9 cellular contexts compared by ENCODE assay signal in genomic region chr10:22315455-22316285, GRCh38. TPM values are rescaled to one million over a fixed set of nuclear protein-coding genes. Genes with fewer than 3 reads are reported as not detected.
DNase-seq lines count a peak whose midpoint lies in the region; ATAC-seq and TF ChIP-seq lines count a peak whose summit lies in the region.
"Had no signal": no experiment of that assay in that cellular context is flagged by ENCODE, and none has a peak within 500 bp of the region (broad histone marks: within the 10 kb centered on the region; RNA-seq: fewer than 3 reads in every experiment).

No MANE protein-coding gene starts in this region.

- H3K36me3 Mint-ChIP-seq in activated naive CD8-positive, alpha-beta T cell = no peaks in the 10 kb centered on the region

- no peaks in the 10 kb centered on the region for H3K9me3 Mint-ChIP-seq in activated naive CD8-positive, alpha-beta T cell (ENCODE audit: low read depth)

- H3K27me3 ChIP-seq in iPS-18a (ENCODE audit: control insufficient read depth, insufficient read depth, low read length) (peaks cover 69% of the 10 kb centered on the region), spleen (replicated peaks in 1 of 7) (no peaks in the 10 kb centered on the region)

- peak overlapping the region; percentile 24 for H3K9ac ChIP-seq in iPS-18a (ENCODE audit: low read length)

- peaks cover 1% of the 10 kb centered on the region for H3K27me3 Mint-ChIP-seq in activated naive CD8-positive, alpha-beta T cell

- H3K4me3 ChIP-seq in iPS-18a (ENCODE audit: low read length) (peak overlapping the region; percentile 91), spleen (peak overlapping the region; percentile 74 to 95 (median 83))

- H3K4me1 ChIP-seq in iPS-18a (ENCODE audit: control insufficient read depth, low read depth, low read length) (peaks cover 37% of the 10 kb centered on the region), spleen (peaks cover 21 to 52% (median 42%) of the 10 kb centered on the region in 6 donors)

- no peak for TF ChIP-seq POLR2A in spleen (IDR thresholded peaks at IDR 0.05)

- H3K27ac ChIP-seq in iPS-18a (ENCODE audit: low read length) (no peak overlapping the region), spleen (peak overlapping the region; percentile 76 to 96 (median 94))

- H3K4me3 Mint-ChIP-seq in activated naive CD8-positive, alpha-beta T cell = peak overlapping the region; percentile 92

- DNase-seq in DMS53 (lab: John Stamatoyannopoulos, UW) (peak; percentile 76), spleen (no peak), DMS79 (lab: John Stamatoyannopoulos, UW) (no peak)
- DNase-seq in stimulated activated CD4-positive, alpha-beta T cell treated with anti-CD3 and anti-CD28 coated beads, Interleukin-1b, Interleukin-23, amount 100 ng/mL, for 48 hours = no peak

- 1 to 2% (median 1%) methylated on average over 35 to 53 of the region's 53 CpGs for WGBS in spleen, 5 donors

- no peaks in the 10 kb centered on the region for H3K36me3 ChIP-seq in iPS-18a (ENCODE audit: control insufficient read depth, low read depth, low read length)
- H3K36me3 ChIP-seq in spleen = no peaks in the 10 kb centered on the region

- H3K4me1 Mint-ChIP-seq in activated naive CD8-positive, alpha-beta T cell (ENCODE audit: low read depth) = peaks cover 36% of the 10 kb centered on the region

- peak overlapping the region; percentile 92 for H3K27ac Mint-ChIP-seq in activated naive CD8-positive, alpha-beta T cell

- no peaks in the 10 kb centered on the region for H3K9me3 ChIP-seq in iPS-18a (ENCODE audit: control insufficient read depth, low read depth, low read length)
- no peaks in the 10 kb centered on the region for H3K9me3 ChIP-seq in spleen

- intact Hi-C loops in spleen (cut with DNase I; ENCODE audit: low total_unique reads) = loop anchor here (10.0 kb wide), 1 partner anchor 61 kb away; no protein-coding TSS in a partner anchor

- ATAC-seq in GM19455 (IDR thresholded peaks at IDR 0.05; ENCODE audit: unreplicated experiment) (peak; percentile 25), HG03520 (IDR thresholded peaks at IDR 0.05; ENCODE audit: unreplicated experiment) (peak; percentile 22)

- TF ChIP-seq CTCF in spleen (IDR thresholded peaks at IDR 0.05 in 8 of 11, conservative IDR thresholded peaks at IDR 0.05 in 3 of 11) = peak in 3 of 11 experiments; percentile 9 to 16 (median 12)

RNA-seq across cellular contexts. Expression of gene COMMD3, which starts 0.5 kb away (rescaled TPM):
- total RNA-seq in spleen = 10 to 100 TPM; 43.5 to 63.7 (median 52.9) TPM
- polyA plus RNA-seq in spleen = 10 to 100 TPM; 69.1 to 76.0 (median 73.2) TPM

RNA-seq across cellular contexts. Expression of gene BMI1, which starts 5.2 kb away (rescaled TPM):
- total RNA-seq in spleen = 10 to 100 TPM; 47.1 to 89.7 (median 68.2) TPM
- polyA plus RNA-seq in spleen = 10 to 100 TPM; 26.9 to 38.7 (median 27.1) TPM

RNA-seq across cellular contexts. Expression of gene SPAG6, which starts 29.6 kb away (rescaled TPM):
- total RNA-seq in spleen = not detected
- polyA plus RNA-seq in spleen = under 1 TPM in 1 of 3 donors, not detected in 2; 0.11 TPM
- total RNA-seq: activated CD8-positive, alpha-beta memory T cell treated with anti-CD3 and anti-CD28 coated beads for 36 hours had no signal
